In genomic region chr1:69836961-69837636, GRCh38 we compare ENCODE assay signal across 23 cellular contexts.
DNase-seq lines count a peak whose midpoint lies in the region; ATAC-seq and TF ChIP-seq lines count a peak whose summit lies in the region.
"Had no signal": no experiment of that assay in that cellular context is flagged by ENCODE, and none has a peak within 500 bp of the region (broad histone marks: within the 10 kb centered on the region; RNA-seq: fewer than 3 reads in every experiment).

No MANE protein-coding gene starts in this region.

- ATAC-seq in CD8-positive, alpha-beta T cell = no peak
- no peak for ATAC-seq in GM23338
- ATAC-seq: A549; naive thymus-derived CD8-positive, alpha-beta T cell; stimulated activated memory B cell treated with anti-CD40 and anti-IgM and Interleukin-4, amounts not matched to agents 10 μg/mL and 1 μg/mL and 100 μg/mL, for 72 hours had no signal

- no peaks in the 10 kb centered on the region for H4K20me1 ChIP-seq in GM23338 (replicated peaks; ENCODE audit: insufficient read depth)

- no peak overlapping the region for H3K27ac Mint-ChIP-seq in CD8-positive, alpha-beta T cell
- H3K27ac Mint-ChIP-seq in GM23338 = no peak overlapping the region
- H3K27ac Mint-ChIP-seq: naive thymus-derived CD8-positive, alpha-beta T cell; stimulated activated memory B cell treated with anti-CD40 and anti-IgM and Interleukin-4, amounts not matched to agents 10 μg/mL and 1 μg/mL and 100 μg/mL, for 72 hours; T-helper 1 cell treated with Interleukin-12 subunit alpha and Interleukin-12 subunit beta and Interleukin-4 antibody, amounts not matched to agents 30 μg/mL and 1 μg/mL, for 36 hours had no signal

- no peak overlapping the region for H3K4me3 Mint-ChIP-seq in CD8-positive, alpha-beta T cell
- no peak overlapping the region for H3K4me3 Mint-ChIP-seq in GM23338
- H3K4me3 Mint-ChIP-seq: naive thymus-derived CD8-positive, alpha-beta T cell; stimulated activated memory B cell treated with anti-CD40 and anti-IgM and Interleukin-4, amounts not matched to agents 10 μg/mL and 1 μg/mL and 100 μg/mL, for 72 hours; T-helper 1 cell treated with Interleukin-12 subunit alpha and Interleukin-12 subunit beta and Interleukin-4 antibody, amounts not matched to agents 30 μg/mL and 1 μg/mL, for 36 hours had no signal

- H3K27me3 Mint-ChIP-seq in CD8-positive, alpha-beta T cell (ENCODE audit: low read depth) = no peaks in the 10 kb centered on the region
- H3K27me3 Mint-ChIP-seq in GM23338 (ENCODE audit: insufficient read depth, low read depth, poor library complexity) = no peaks in the 10 kb centered on the region
- H3K27me3 Mint-ChIP-seq: naive thymus-derived CD8-positive, alpha-beta T cell; stimulated activated memory B cell treated with anti-CD40 and anti-IgM and Interleukin-4, amounts not matched to agents 10 μg/mL and 1 μg/mL and 100 μg/mL, for 72 hours had no signal

- no peaks in the 10 kb centered on the region for H3K9me3 ChIP-seq in CD8-positive, alpha-beta T cell (ENCODE audit: low read length)
- H3K9me3 ChIP-seq: A549, left ventricle myocardium inferior, right atrium auricular region, spleen, suprapubic skin had no signal

- H3K4me3 ChIP-seq in brain microvascular endothelial cell (ENCODE audit: low read depth, low read length) (no peak overlapping the region), GM23338 (no peak overlapping the region)
- H3K4me3 ChIP-seq in CD8-positive, alpha-beta T cell (ENCODE audit: low read depth, low read length) = no peak overlapping the region
- H3K4me3 ChIP-seq: A549, hepatocyte, left ventricle myocardium inferior, right atrium auricular region, spleen, suprapubic skin had no signal

- no peak overlapping the region for H2AFZ ChIP-seq in GM23338
- H2AFZ ChIP-seq: hepatocyte had no signal

- in situ Hi-C loops in ACHN (cut with HindIII; ENCODE audit: low pct_ligation_motif_present, low pct_unique_long_range_greater_than_20kb, low sequenced_read_pairs) (no loop called here), brain microvascular endothelial cell (cut with HindIII; ENCODE audit: low pct_ligation_motif_present, low sequenced_read_pairs) (no loop called here)

- DNase-seq in ACHN (peak; percentile 57), NCI-H1694 treated with DMSO at 0.1 percent for 48 hours (lab: John Stamatoyannopoulos, UW) (peak; percentile 24), brain microvascular endothelial cell (peak; percentile 12), glomerular visceral epithelial cell (ENCODE audit: extremely low spot score) (peak; percentile 40), GM20000 (ENCODE audit: low spot score) (no peak), GM23338 (ENCODE audit: low spot score) (no peak), inferior parietal cortex (ENCODE audit: extremely low spot score) (no peak)
- DNase-seq in CD8-positive, alpha-beta T cell = no peak
- DNase-seq: activated CD4-positive, alpha-beta T cell treated with anti-CD3 and anti-CD28 coated beads for 1 hour; activated gamma-delta T cell treated with Interleukin-2 at 50 U/mL for 16 hours; Karpas-422; left ventricle myocardium inferior; naive thymus-derived CD8-positive, alpha-beta T cell; NCI-H2029 treated with DMSO at 0.1 percent for 48 hours; NCI-H510A; spleen; stimulated activated CD4-positive, alpha-beta T cell treated with anti-CD3 and anti-CD28 coated beads, Interleukin-2, amount 100 ng/mL, for 48 hours had no signal

- no peak overlapping the region for H3K4me2 ChIP-seq in GM23338
- H3K4me2 ChIP-seq: A549, hepatocyte had no signal

- H3K27me3 ChIP-seq in brain microvascular endothelial cell (replicated peaks) (no peaks in the 10 kb centered on the region), GM23338 (ENCODE audit: insufficient read depth) (no peaks in the 10 kb centered on the region)
- no peaks in the 10 kb centered on the region for H3K27me3 ChIP-seq in CD8-positive, alpha-beta T cell (ENCODE audit: insufficient read depth, low read length)
- H3K27me3 ChIP-seq: hepatocyte, right atrium auricular region, spleen, suprapubic skin had no signal

- H3K27ac ChIP-seq in brain microvascular endothelial cell = peak overlapping the region; percentile 33
- no peak overlapping the region for H3K27ac ChIP-seq in CD8-positive, alpha-beta T cell (ENCODE audit: low read depth, low read length)
- H3K27ac ChIP-seq in GM23338 (ENCODE audit: low read depth) = no peak overlapping the region
- H3K27ac ChIP-seq: A549, hepatocyte, left ventricle myocardium inferior, right atrium auricular region, spleen, suprapubic skin had no signal

- intact Hi-C loops in CD8-positive, alpha-beta T cell (cut with DNase I, micrococcal nuclease) = no loop called here

- no peaks in the 10 kb centered on the region for H3K79me2 ChIP-seq in GM23338 (replicated peaks; ENCODE audit: insufficient read depth)
- H3K79me2 ChIP-seq: hepatocyte had no signal

- H3K4me1 ChIP-seq in CD8-positive, alpha-beta T cell (ENCODE audit: insufficient read depth, low read length) = no peaks in the 10 kb centered on the region
- H3K4me1 ChIP-seq in GM23338 (ENCODE audit: insufficient read depth) = no peaks in the 10 kb centered on the region
- H3K4me1 ChIP-seq: A549, left ventricle myocardium inferior, right atrium auricular region, spleen, suprapubic skin had no signal

- no peaks in the 10 kb centered on the region for H3K36me3 Mint-ChIP-seq in CD8-positive, alpha-beta T cell
- no peaks in the 10 kb centered on the region for H3K36me3 Mint-ChIP-seq in GM23338 (ENCODE audit: low read depth)
- H3K36me3 Mint-ChIP-seq: stimulated activated memory B cell treated with anti-CD40 and anti-IgM and Interleukin-4, amounts not matched to agents 10 μg/mL and 1 μg/mL and 100 μg/mL, for 72 hours had no signal

- no peaks in the 10 kb centered on the region for H3K4me1 Mint-ChIP-seq in CD8-positive, alpha-beta T cell (ENCODE audit: low read depth)
- H3K4me1 Mint-ChIP-seq in GM23338 = peaks cover 3% of the 10 kb centered on the region; the same call in 1 of the 3 replicates
- H3K4me1 Mint-ChIP-seq: naive thymus-derived CD8-positive, alpha-beta T cell; stimulated activated memory B cell treated with anti-CD40 and anti-IgM and Interleukin-4, amounts not matched to agents 10 μg/mL and 1 μg/mL and 100 μg/mL, for 72 hours had no signal

- H3K36me3 ChIP-seq in brain microvascular endothelial cell (replicated peaks) = no peaks in the 10 kb centered on the region
- H3K36me3 ChIP-seq in CD8-positive, alpha-beta T cell (ENCODE audit: insufficient read depth, low read length) = no peaks in the 10 kb centered on the region
- H3K36me3 ChIP-seq in GM23338 (ENCODE audit: insufficient read depth) = no peaks in the 10 kb centered on the region
- H3K36me3 ChIP-seq: left ventricle myocardium inferior, right atrium auricular region, spleen, suprapubic skin had no signal

- TF ChIP-seq CTCF in brain microvascular endothelial cell (IDR thresholded peaks at IDR 0.05; ENCODE audit: low read depth, low read length, missing control alignments) (no peak), GM20000 (IDR thresholded peaks at IDR 0.05; ENCODE audit: extremely low read depth, missing control alignments) (no peak), GM23338 (conservative IDR thresholded peaks at IDR 0.05; ENCODE audit: low read depth in 2 of 2) (no peak)
- TF ChIP-seq CTCF in CD8-positive, alpha-beta T cell (IDR thresholded peaks at IDR 0.05) = no peak

- H3K9me2 ChIP-seq in GM23338 (ENCODE audit: insufficient read depth) = no peaks in the 10 kb centered on the region; the same call in 1 of the 2 replicates

- CTCF ChIA-PET in CD8-positive, alpha-beta T cell (lab: Charles Lee) = no interaction called here

- H3F3A ChIP-seq in GM23338 (replicated peaks; ENCODE audit: low read depth) = no peaks in the 10 kb centered on the region

- no peaks in the 10 kb centered on the region for H3K9me3 Mint-ChIP-seq in CD8-positive, alpha-beta T cell
- no peaks in the 10 kb centered on the region for H3K9me3 Mint-ChIP-seq in GM23338
- H3K9me3 Mint-ChIP-seq: stimulated activated memory B cell treated with anti-CD40 and anti-IgM and Interleukin-4, amounts not matched to agents 10 μg/mL and 1 μg/mL and 100 μg/mL, for 72 hours; T-helper 1 cell treated with Interleukin-12 subunit alpha and Interleukin-12 subunit beta and Interleukin-4 antibody, amounts not matched to agents 30 μg/mL and 1 μg/mL, for 36 hours had no signal

- POLR2A ChIA-PET in CD8-positive, alpha-beta T cell (lab: Charles Lee) = no interaction called here

TF ChIP-seq in GM23338, 12 proteins besides CTCF, POLR2A, EP300 and RAD21 (continues in another document):
- TF ChIP-seq POLR2AphosphoS5 (IDR thresholded peaks at IDR 0.05; ENCODE audit: low read depth) (no peak), STAT1 (IDR thresholded peaks at IDR 0.05; ENCODE audit: unreplicated experiment) (no peak), ZNF114 (CRISPR knock-in tag; IDR thresholded peaks at IDR 0.05) (no peak), CREB1 (CRISPR knock-in tag; IDR thresholded peaks at IDR 0.05; ENCODE audit: low read depth) (no peak), JUNB (IDR thresholded peaks at IDR 0.05; ENCODE audit: unreplicated experiment) (no peak)
- TF ChIP-seq, protein P1, sequence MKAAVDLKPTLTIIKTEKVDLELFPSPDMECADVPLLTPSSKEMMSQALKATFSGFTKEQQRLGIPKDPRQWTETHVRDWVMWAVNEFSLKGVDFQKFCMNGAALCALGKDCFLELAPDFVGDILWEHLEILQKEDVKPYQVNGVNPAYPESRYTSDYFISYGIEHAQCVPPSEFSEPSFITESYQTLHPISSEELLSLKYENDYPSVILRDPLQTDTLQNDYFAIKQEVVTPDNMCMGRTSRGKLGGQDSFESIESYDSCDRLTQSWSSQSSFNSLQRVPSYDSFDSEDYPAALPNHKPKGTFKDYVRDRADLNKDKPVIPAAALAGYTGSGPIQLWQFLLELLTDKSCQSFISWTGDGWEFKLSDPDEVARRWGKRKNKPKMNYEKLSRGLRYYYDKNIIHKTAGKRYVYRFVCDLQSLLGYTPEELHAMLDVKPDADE (IDR thresholded peaks at IDR 0.05) = no peak

Comparison
In these comparisons a context has a peak if more than half of its experiments do, and no peak if none do; other contexts are left out.
1. DNase-seq: peak in ACHN (single experiment), NCI-H1694 treated with DMSO at 0.1 percent for 48 hours (single experiment), brain microvascular endothelial cell (single experiment) and glomerular visceral epithelial cell (single experiment); none in GM20000 (single experiment), CD8-positive, alpha-beta T cell (0 of 7), GM23338 (single experiment) and inferior parietal cortex (single experiment).